In genomic region chr1:155244368-155245162, GRCh38 we compare ENCODE assay signal across 1 cellular context.
TF ChIP-seq lines count a peak whose summit lies in the region.

No MANE protein-coding gene starts in this region.

TF ChIP-seq in SK-N-SH, 30 proteins besides CTCF, POLR2A, EP300 and RAD21 (continued from another document):
- TF ChIP-seq, protein P1, sequence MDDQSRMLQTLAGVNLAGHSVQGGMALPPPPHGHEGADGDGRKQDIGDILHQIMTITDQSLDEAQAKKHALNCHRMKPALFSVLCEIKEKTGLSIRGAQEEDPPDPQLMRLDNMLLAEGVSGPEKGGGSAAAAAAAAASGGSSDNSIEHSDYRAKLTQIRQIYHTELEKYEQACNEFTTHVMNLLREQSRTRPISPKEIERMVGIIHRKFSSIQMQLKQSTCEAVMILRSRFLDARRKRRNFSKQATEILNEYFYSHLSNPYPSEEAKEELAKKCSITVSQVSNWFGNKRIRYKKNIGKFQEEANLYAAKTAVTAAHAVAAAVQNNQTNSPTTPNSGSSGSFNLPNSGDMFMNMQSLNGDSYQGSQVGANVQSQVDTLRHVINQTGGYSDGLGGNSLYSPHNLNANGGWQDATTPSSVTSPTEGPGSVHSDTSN (IDR thresholded peaks at IDR 0.05) = peak; percentile 97
- TF ChIP-seq, protein P2, sequence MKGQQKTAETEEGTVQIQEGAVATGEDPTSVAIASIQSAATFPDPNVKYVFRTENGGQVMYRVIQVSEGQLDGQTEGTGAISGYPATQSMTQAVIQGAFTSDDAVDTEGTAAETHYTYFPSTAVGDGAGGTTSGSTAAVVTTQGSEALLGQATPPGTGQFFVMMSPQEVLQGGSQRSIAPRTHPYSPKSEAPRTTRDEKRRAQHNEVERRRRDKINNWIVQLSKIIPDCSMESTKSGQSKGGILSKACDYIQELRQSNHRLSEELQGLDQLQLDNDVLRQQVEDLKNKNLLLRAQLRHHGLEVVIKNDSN (IDR thresholded peaks at IDR 0.05; ENCODE audit: borderline replicate concordance, low read depth) = peak; percentile 74; the same call in 1 of the 2 replicates
- TF ChIP-seq REST (IDR thresholded peaks at IDR 0.05; ENCODE audit: low read depth, low read length) (peak; percentile 60; the same call in 1 of the 2 replicates), FOXJ3 (CRISPR knock-in tag; IDR thresholded peaks at IDR 0.05) (peak; percentile 22; the same call in 1 of the 2 replicates), NFIC (IDR thresholded peaks at IDR 0.05; ENCODE audit: borderline replicate concordance) (peak; percentile 77), JUND (IDR thresholded peaks at IDR 0.05) (no peak; the same call in 1 of the 2 replicates), CHD2 (IDR thresholded peaks at IDR 0.05; ENCODE audit: low read length, partially characterized antibody) (peak; percentile 97), GATA2 (CRISPR knock-in tag; IDR thresholded peaks at IDR 0.05) (no peak), YY1 (IDR thresholded peaks at IDR 0.05; ENCODE audit: low read depth) (peak; percentile 64; the same call in 1 of the 2 replicates), RCOR1 (IDR thresholded peaks at IDR 0.05; ENCODE audit: low read length) (peak; percentile 83), POLR2AphosphoS5 (IDR thresholded peaks at IDR 0.05; ENCODE audit: low read depth, low read length) (peak; percentile 96), ELF1 (IDR thresholded peaks at IDR 0.05) (peak; percentile 76), NRF1 (IDR thresholded peaks at IDR 0.05; ENCODE audit: low read depth, low read length) (peak; percentile 70), IRF3 (IDR thresholded peaks at IDR 0.05; ENCODE audit: low read depth, low read length) (no peak; the same call in 1 of the 2 replicates), SIN3A (IDR thresholded peaks at IDR 0.05; ENCODE audit: borderline replicate concordance, low read depth, low read length) (peak; percentile 99), TCF12 (IDR thresholded peaks at IDR 0.05) (peak; percentile 76; the same call in 1 of the 2 replicates), FOSL2 (IDR thresholded peaks at IDR 0.05; ENCODE audit: borderline replicate concordance, low read depth) (peak; percentile 56; the same call in 1 of the 2 replicates), SMC3 (IDR thresholded peaks at IDR 0.05; ENCODE audit: low read depth, low read length) (no peak), RXRA (IDR thresholded peaks at IDR 0.05; ENCODE audit: borderline replicate concordance, low read depth) (no peak; the same call in 1 of the 2 replicates), MEF2A (IDR thresholded peaks at IDR 0.05; ENCODE audit: borderline replicate concordance, low read depth) (no peak; the same call in 1 of the 2 replicates), EZH2phosphoT487 (IDR thresholded peaks at IDR 0.05; ENCODE audit: borderline replicate concordance, low read depth) (no peak), ZBTB33 (IDR thresholded peaks at IDR 0.05; ENCODE audit: borderline replicate concordance, low read depth) (peak; percentile 95), MXI1 (IDR thresholded peaks at IDR 0.05; ENCODE audit: low read depth, low read length) (peak; percentile 10)
- TF ChIP-seq, protein P3, sequence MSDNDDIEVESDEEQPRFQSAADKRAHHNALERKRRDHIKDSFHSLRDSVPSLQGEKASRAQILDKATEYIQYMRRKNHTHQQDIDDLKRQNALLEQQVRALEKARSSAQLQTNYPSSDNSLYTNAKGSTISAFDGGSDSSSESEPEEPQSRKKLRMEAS (IDR thresholded peaks at IDR 0.05; ENCODE audit: low read depth) = peak; percentile 98
TF ChIP-seq in SK-N-SH: peak in this region for 22.
